In the genomic region with DNA sequence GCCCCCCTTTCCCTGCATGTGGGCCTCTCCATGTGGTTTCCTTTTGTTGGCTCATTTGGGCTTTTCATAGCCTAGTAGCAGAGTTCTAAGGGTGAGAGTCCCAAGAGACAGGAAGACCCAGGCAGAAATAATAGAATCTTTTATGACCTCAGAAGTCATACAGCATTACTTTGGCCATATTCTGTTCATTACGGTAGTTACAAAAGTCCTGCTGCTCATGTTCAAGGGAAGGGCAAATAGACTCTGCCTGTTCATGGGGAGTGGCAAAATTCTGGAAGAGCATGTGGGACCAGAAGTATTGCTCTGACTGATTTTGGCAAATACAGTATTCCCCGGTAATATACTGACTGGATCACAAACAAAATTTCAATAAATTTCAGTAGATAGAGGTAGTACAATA, we compare ENCODE assay signal across 16 cellular contexts.
DNase-seq lines count a peak whose midpoint lies in the region; ATAC-seq, FAIRE-seq and TF ChIP-seq lines count a peak whose summit lies in the region.
"Had no signal": no experiment of that assay in that cellular context is flagged by ENCODE, and none has a peak within 500 bp of the region (broad histone marks: within the 10 kb centered on the region; RNA-seq: fewer than 3 reads in every experiment).

No MANE protein-coding gene starts in this region.

- H3F3A ChIP-seq in SK-N-SH (replicated peaks; ENCODE audit: insufficient read depth), result peaks cover 8% of the 10 kb centered on the region

- H3K27me3 ChIP-seq in HepG2 (ENCODE audit: control insufficient read depth in 1 of 2, insufficient read depth in 2 of 2, low read length in 2 of 2), result no peaks in the 10 kb centered on the region
- H3K27me3 ChIP-seq in right lobe of liver, result no peaks in the 10 kb centered on the region
- no peaks in the 10 kb centered on the region for H3K27me3 ChIP-seq in left lung
- no peaks in the 10 kb centered on the region for H3K27me3 ChIP-seq in trophoblast cell (ENCODE audit: insufficient read depth, low read length)
- H3K27me3 ChIP-seq in SK-N-SH (ENCODE audit: insufficient read depth), result no peaks in the 10 kb centered on the region

- no peak overlapping the region for H4K12ac ChIP-seq in trophoblast cell (ENCODE audit: low read depth, low read length)

- no peak for DNase-seq in HepG2 (ENCODE audit: low spot score)
- no peak for DNase-seq in right lobe of liver
- peak; percentile 21 for DNase-seq in NCI-H69 (lab: John Stamatoyannopoulos, UW)
- DNase-seq in left lung, result no peak
- no peak for DNase-seq in trophoblast cell
- no peak for DNase-seq in GM10266 (ENCODE audit: extremely low spot score)
- DNase-seq in SK-N-SH, result no peak
- DNase-seq: CD4-positive, CD25-positive, alpha-beta regulatory T cell; DMS53; HCEC 1CT; HFFc6 had no signal

- no peak overlapping the region for H3K4ac ChIP-seq in trophoblast cell (ENCODE audit: low read depth, low read length)

- H2AFZ ChIP-seq in HepG2 (ENCODE audit: low read length) (no peak overlapping the region), trophoblast cell (ENCODE audit: insufficient read depth, low read length, poor library complexity) (no peak overlapping the region), SK-N-SH (ENCODE audit: low read depth) (no peak overlapping the region)

- in situ Hi-C loops in HepG2 (cut with HindIII; ENCODE audit: extremely low pct_ligation_motif_present, low pct_unique_long_range_greater_than_20kb), result no loop called here

- H3K79me2 ChIP-seq in HepG2 (ENCODE audit: insufficient read depth, low read length), result no peaks in the 10 kb centered on the region
- no peaks in the 10 kb centered on the region for H3K79me2 ChIP-seq in trophoblast cell (ENCODE audit: control insufficient read depth, insufficient read depth, low read length, poor library complexity)
- no peaks in the 10 kb centered on the region for H3K79me2 ChIP-seq in SK-N-SH (ENCODE audit: insufficient read depth)

- intact Hi-C loops in HepG2 (cut with micrococcal nuclease; ENCODE audit: unreplicated experiment), result no loop called here
- intact Hi-C loops in right lobe of liver (cut with DNase I), result no loop called here
- intact Hi-C loops in left lung (cut with DNase I), result no loop called here

- H4K8ac ChIP-seq in trophoblast cell (ENCODE audit: low read depth, low read length), result no peak overlapping the region

- no peak overlapping the region for H2BK5ac ChIP-seq in trophoblast cell (ENCODE audit: low read depth, low read length, poor library complexity)

- POLR2A ChIA-PET in HepG2 (lab: Yijun Ruan, JAX), result no interaction called here
- POLR2A ChIA-PET in SK-N-SH (lab: Yijun Ruan, JAX), result no interaction called here

- H3K9me3 ChIP-seq in HepG2 (ENCODE audit: low read length) (no peaks in the 10 kb centered on the region), right lobe of liver (no peaks in the 10 kb centered on the region), left lung (peaks cover 0 to 11% of the 10 kb centered on the region in 2 donors), trophoblast cell (ENCODE audit: insufficient read depth, low read depth, low read length) (no peaks in the 10 kb centered on the region), SK-N-SH (peaks cover 8% of the 10 kb centered on the region)

- H3K36me3 ChIP-seq in HepG2 (replicated peaks in 1 of 2; ENCODE audit: control insufficient read depth in 1 of 2, insufficient read depth in 2 of 2, low read length in 2 of 2), result no peaks in the 10 kb centered on the region
- no peaks in the 10 kb centered on the region for H3K36me3 ChIP-seq in right lobe of liver
- H3K36me3 ChIP-seq in left lung, result no peaks in the 10 kb centered on the region
- no peaks in the 10 kb centered on the region for H3K36me3 ChIP-seq in trophoblast cell (ENCODE audit: control insufficient read depth in 1 of 2, insufficient read depth in 2 of 2, low read length in 2 of 2)
- no peaks in the 10 kb centered on the region for H3K36me3 ChIP-seq in SK-N-SH (replicated peaks in 1 of 2; ENCODE audit: control insufficient read depth in 1 of 2, insufficient read depth in 2 of 2, low read length in 1 of 2)

- no peak overlapping the region for H2BK12ac ChIP-seq in trophoblast cell (ENCODE audit: low read length)

- TF ChIP-seq CTCF in HepG2 (CRISPR knock-in tag; IDR thresholded peaks at IDR 0.05) (no peak), right lobe of liver (IDR thresholded peaks at IDR 0.05) (no peak), left lung (IDR thresholded peaks at IDR 0.05) (no peak), GM10266 (IDR thresholded peaks at IDR 0.05; ENCODE audit: control insufficient read depth, insufficient read depth, low read depth, missing control alignments) (no peak), SK-N-SH (IDR thresholded peaks at IDR 0.05) (no peak)

- TF ChIP-seq RAD21 in HepG2 (CRISPR knock-in tag; IDR thresholded peaks at IDR 0.05) (no peak), SK-N-SH (IDR thresholded peaks at IDR 0.05; ENCODE audit: low read length) (no peak)

- H3K27ac ChIP-seq in HepG2 (ENCODE audit: extremely low read length, insufficient read depth, low read length) (no peak overlapping the region), right lobe of liver (no peak overlapping the region), left lung (no peak overlapping the region), trophoblast cell (ENCODE audit: low read depth, low read length) (no peak overlapping the region), SK-N-SH (ENCODE audit: low read depth in 2 of 2, low read length in 1 of 2) (no peak overlapping the region)
- H3K27ac ChIP-seq: 22Rv1 had no signal

- BruUV-seq in HepG2 (replicated peaks; lab: Mats Ljungman, UMichigan), result no TSS peak

- peaks cover 20% of the 10 kb centered on the region for H3K4me1 ChIP-seq in HepG2 (ENCODE audit: insufficient read depth, low read length)
- peaks cover 0 to 8% (median under 1%) of the 10 kb centered on the region in 4 donors for H3K4me1 ChIP-seq in right lobe of liver
- peaks cover 6 to 7% of the 10 kb centered on the region in 2 donors for H3K4me1 ChIP-seq in left lung
- peaks cover 0 to 2% of the 10 kb centered on the region in 2 experiments for H3K4me1 ChIP-seq in trophoblast cell (ENCODE audit: control insufficient read depth in 1 of 2, insufficient read depth in 2 of 2, low read length in 2 of 2)
- peaks cover 0 to 7% of the 10 kb centered on the region in 2 experiments; a peak in 1 of 4 replicates for H3K4me1 ChIP-seq in SK-N-SH (ENCODE audit: control insufficient read depth in 1 of 2, insufficient read depth in 2 of 2, low read depth in 1 of 2, low read length in 1 of 2)

- H4K20me1 ChIP-seq in HepG2 (ENCODE audit: insufficient read depth, low read length) (no peaks in the 10 kb centered on the region), SK-N-SH (ENCODE audit: insufficient read depth) (no peaks in the 10 kb centered on the region)

- ATAC-seq in HepG2, result no peak
- no peak for ATAC-seq in right lobe of liver
- ATAC-seq in left lung, result peak; percentile 31
- ATAC-seq in GM21717 (IDR thresholded peaks at IDR 0.05; ENCODE audit: unreplicated experiment), result no peak
- ATAC-seq: GM12878 had no signal

- H3K9ac ChIP-seq in HepG2 (ENCODE audit: insufficient read depth, low read depth, low read length) (no peak overlapping the region), trophoblast cell (ENCODE audit: low read length) (no peak overlapping the region), SK-N-SH (no peak overlapping the region)

- peak overlapping the region; percentile 66 for H2BK120ac ChIP-seq in trophoblast cell (ENCODE audit: insufficient read depth, low read length, poor library complexity)

- TF ChIP-seq EP300 in HepG2 (IDR thresholded peaks at IDR 0.05; ENCODE audit: low read depth in 2 of 2, low read length in 2 of 2) (no peak), HepG2 (CRISPR knock-in tag; IDR thresholded peaks at IDR 0.05; ENCODE audit: borderline replicate concordance) (no peak), SK-N-SH (IDR thresholded peaks at IDR 0.05; ENCODE audit: borderline replicate concordance in 1 of 2, low read depth in 1 of 2, low read length in 1 of 2) (no peak)

- CTCF ChIA-PET in HepG2 (lab: Yijun Ruan, JAX; ENCODE audit: low intra/inter-chr PET ratio, low total read pairs), result no interaction called here
- CTCF ChIA-PET in SK-N-SH (lab: Yijun Ruan, JAX), result no interaction called here

- no peak overlapping the region for H3K23ac ChIP-seq in trophoblast cell (ENCODE audit: low read length)

- no peak overlapping the region for H3K18ac ChIP-seq in trophoblast cell (ENCODE audit: low read length)

- no peak overlapping the region for H4K91ac ChIP-seq in trophoblast cell (ENCODE audit: low read depth, low read length)

- H3K4me2 ChIP-seq in HepG2 (ENCODE audit: low read depth, low read length) (no peak overlapping the region), trophoblast cell (ENCODE audit: low read length) (no peak overlapping the region), SK-N-SH (no peak overlapping the region)

- peaks cover 3% of the 10 kb centered on the region for H3K79me1 ChIP-seq in trophoblast cell (ENCODE audit: low read length)

- WGBS in HepG2 (ENCODE audit: low lambda C conversion rate), result 90% methylated on average over 2 of the region's 2 CpGs
- WGBS in right lobe of liver (ENCODE audit: insufficient coverage, low coverage, low lambda C conversion rate, missing lambda C conversion rate), result 88% methylated on average over 2 of the region's 2 CpGs
- no CpG with 5 or more reads among the region's 2 CpGs for WGBS in trophoblast cell (ENCODE audit: extremely low coverage, insufficient coverage, insufficient read length)
- WGBS in SK-N-SH (ENCODE audit: low lambda C conversion rate), result 89% methylated on average over 2 of the region's 2 CpGs

- no peak overlapping the region for H3K14ac ChIP-seq in trophoblast cell (ENCODE audit: low read length)

- no peaks in the 10 kb centered on the region for H3K9me2 ChIP-seq in SK-N-SH

- H2AK5ac ChIP-seq in trophoblast cell (ENCODE audit: low read length), result no peak overlapping the region

- FAIRE-seq in HepG2 (lab: Jason Lieb, UNC), result no peak
- FAIRE-seq: GM12878, GM18507, HTR-8/SVneo had no signal

- TF ChIP-seq POLR2A in HepG2 (IDR thresholded peaks at IDR 0.05; ENCODE audit: insufficient read depth in 1 of 2, low read depth in 2 of 2, low read length in 2 of 2) (no peak), right lobe of liver (IDR thresholded peaks at IDR 0.05) (no peak)

- H3K4me3 ChIP-seq in HepG2 (replicated peaks in 1 of 3; ENCODE audit: insufficient read depth in 1 of 3, low read depth in 2 of 3, low read length in 3 of 3) (no peak overlapping the region), right lobe of liver (no peak overlapping the region), left lung (no peak overlapping the region), trophoblast cell (ENCODE audit: low read depth, low read length) (no peak overlapping the region), SK-N-SH (ENCODE audit: low read depth in 2 of 2, low read length in 1 of 2) (no peak overlapping the region)
- H3K4me3 ChIP-seq: GM12878 had no signal

TF ChIP-seq in HepG2, 621 proteins besides CTCF, POLR2A, EP300 and RAD21:
- no peak for TF ChIP-seq DR1 (CRISPR knock-in tag; IDR thresholded peaks at IDR 0.05)
- TF ChIP-seq GZF1 (CRISPR knock-in tag; IDR thresholded peaks at IDR 0.05), result peak; percentile 91; the same call in 1 of the 2 replicates
- no peak for TF ChIP-seq SNRNP70 (IDR thresholded peaks at IDR 0.05; ENCODE audit: low read depth, low read length)

TF ChIP-seq in SK-N-SH, 30 proteins besides CTCF, POLR2A, EP300 and RAD21:
- no peak for TF ChIP-seq GATA2 (CRISPR knock-in tag; IDR thresholded peaks at IDR 0.05)
